18 cellular contexts compared by ENCODE assay signal in genomic region chr12:27838543-27838942, GRCh38. TPM values are rescaled to one million over a fixed set of nuclear protein-coding genes. Genes with fewer than 3 reads are reported as not detected.
"Had no signal": no experiment of that assay in that cellular context is flagged by ENCODE, and none has a peak within 500 bp of the region (broad histone marks: within the 10 kb centered on the region; RNA-seq: fewer than 3 reads in every experiment).

No MANE protein-coding gene starts in this region.

- H3K4me1 ChIP-seq: heart left ventricle, upper lobe of left lung, vagina had no signal

- H3K9me3 ChIP-seq: neutrophil, tibial artery, upper lobe of left lung, vagina had no signal

- H3K4me3 ChIP-seq: heart left ventricle, lung, tibial artery, upper lobe of left lung, vagina had no signal

- H3K27me3 ChIP-seq: heart left ventricle, neutrophil, tibial artery, upper lobe of left lung, vagina had no signal

- ATAC-seq: esophagus mucosa; heart left ventricle; left colon; left ventricle myocardium superior; naive thymus-derived CD4-positive, alpha-beta T cell; right cardiac atrium; stimulated activated memory B cell treated with anti-CD40 and anti-IgM and Interleukin-4, amounts not matched to agents 10 μg/mL and 1 μg/mL and 100 μg/mL, for 72 hours had no signal

- H3K27ac ChIP-seq: heart left ventricle, neutrophil, tibial artery, upper lobe of left lung, vagina had no signal

- H3K36me3 ChIP-seq: heart left ventricle, neutrophil, tibial artery, upper lobe of left lung, vagina had no signal

- DNase-seq: effector memory CD4-positive, alpha-beta T cell; heart left ventricle; hippocampal formation; left colon; left ventricle myocardium superior; naive thymus-derived CD4-positive, alpha-beta T cell; nephron progenitor cell; right cardiac atrium; stimulated activated CD4-positive, alpha-beta T cell treated with anti-CD3 and anti-CD28 coated beads, Interleukin-15, amount 100 ng/mL, for 24 hours; stimulated activated CD4-positive, alpha-beta T cell treated with anti-CD3 and anti-CD28 coated beads, Interleukin-1b, Interleukin-23, amount 100 ng/mL, for 48 hours; stimulated activated CD4-positive, alpha-beta T cell treated with anti-CD3 and anti-CD28 coated beads, Interleukin-4, amount 100 ng/mL, for 24 hours; tibial artery; upper lobe of left lung had no signal

RNA-seq across cellular contexts. Expression of gene MANSC4, which starts 58.5 kb away (rescaled TPM):
- polyA plus RNA-seq: heart left ventricle; lung; naive thymus-derived CD4-positive, alpha-beta T cell; right cardiac atrium had no signal
